ENCODE assay signal across 21 cellular contexts in genomic region chr12:120764766-120765165, GRCh38.
"Had no signal": no experiment of that assay in that cellular context is flagged by ENCODE, and none has a peak within 500 bp of the region (broad histone marks: within the 10 kb centered on the region; RNA-seq: fewer than 3 reads in every experiment).

No MANE protein-coding gene starts in this region.

- H3K27ac Mint-ChIP-seq: activated CD4-positive, alpha-beta T cell treated with anti-CD3 and anti-CD28 coated beads, Interleukin-2, amount 10 ng/mL, durations not matched to agents 7 days and 5 days; activated naive CD4-positive, alpha-beta T cell treated with anti-CD3 and anti-CD28 coated beads, Interleukin-2, amount 50 U/mL, for 24 hours; activated T-helper 1 cell treated with anti-CD3 and anti-CD28 coated beads, Interleukin-12 subunit alpha, Interleukin-12 subunit beta, Interleukin-2, Interleukin-4 antibody, amounts not matched to agents 30 ng/mL and 10 ng/mL and 1 ng/mL, durations not matched to agents 14 hours and 24 hours and 36 hours had no signal

- H3K27ac ChIP-seq: SJSA1 had no signal

- H3K9me3 Mint-ChIP-seq: activated CD4-positive, alpha-beta T cell treated with anti-CD3 and anti-CD28 coated beads, Interleukin-2, amount 10 ng/mL, durations not matched to agents 7 days and 5 days; activated CD8-positive, alpha-beta T cell treated with anti-CD3 and anti-CD28 coated beads for 36 hours; activated naive CD4-positive, alpha-beta T cell treated with anti-CD3 and anti-CD28 coated beads, Interleukin-2, amount 50 U/mL, for 24 hours; activated T-cell treated with anti-CD3 and anti-CD28 coated beads, Interleukin-2, amount 50 U/mL, for 24 hours; activated T-helper 1 cell treated with anti-CD3 and anti-CD28 coated beads, Interleukin-12 subunit alpha, Interleukin-12 subunit beta, Interleukin-2, Interleukin-4 antibody, amounts not matched to agents 30 ng/mL and 10 ng/mL and 1 ng/mL, durations not matched to agents 14 hours and 24 hours and 36 hours had no signal

- H3K4me3 Mint-ChIP-seq: activated CD4-positive, alpha-beta T cell treated with anti-CD3 and anti-CD28 coated beads, Interleukin-2, amount 10 ng/mL, durations not matched to agents 7 days and 5 days; activated CD8-positive, alpha-beta T cell treated with anti-CD3 and anti-CD28 coated beads for 36 hours; activated naive CD4-positive, alpha-beta T cell treated with anti-CD3 and anti-CD28 coated beads, Interleukin-2, amount 50 U/mL, for 24 hours; activated T-cell treated with anti-CD3 and anti-CD28 coated beads, Interleukin-2, amount 50 U/mL, for 24 hours; activated T-helper 1 cell treated with anti-CD3 and anti-CD28 coated beads, Interleukin-12 subunit alpha, Interleukin-12 subunit beta, Interleukin-2, Interleukin-4 antibody, amounts not matched to agents 30 ng/mL and 10 ng/mL and 1 ng/mL, durations not matched to agents 14 hours and 24 hours and 36 hours had no signal

- DNase-seq: activated CD4-positive, alpha-beta T cell treated with anti-CD3 and anti-CD28 coated beads, Interleukin-2, amount 10 ng/mL, durations not matched to agents 7 days and 5 days; activated CD4-positive, CD25-positive, alpha-beta regulatory T cell; activated CD8-positive, alpha-beta T cell treated with anti-CD3 and anti-CD28 coated beads for 36 hours; activated effector memory CD4-positive, alpha-beta T cell treated with Interleukin-2 at 50 U/mL for 16 hours; activated naive CD4-positive, alpha-beta T cell; activated T-cell treated with anti-CD3 and anti-CD28 coated beads, Interleukin-2, amount 50 U/mL, for 24 hours; aorta; MM.1S; NCI-H1105; NCI-H1436; NCI-H1694 treated with DMSO at 0.1 percent for 48 hours; NCI-H510A treated with DMSO at 0.1 percent for 48 hours; NCI-H69; NK-92 treated with Interleukin-12 subunit alpha and Interleukin-12 subunit beta, amount 100 ng/mL, for 24 hours; PC-3; SHP77; SW 1271 had no signal

- H3K4me3 ChIP-seq: breast epithelium, SJSA1 had no signal

- H3K27me3 Mint-ChIP-seq: activated CD4-positive, alpha-beta T cell treated with anti-CD3 and anti-CD28 coated beads, Interleukin-2, amount 10 ng/mL, durations not matched to agents 7 days and 5 days; activated CD8-positive, alpha-beta T cell treated with anti-CD3 and anti-CD28 coated beads for 36 hours; activated naive CD4-positive, alpha-beta T cell treated with anti-CD3 and anti-CD28 coated beads, Interleukin-2, amount 50 U/mL, for 24 hours; activated T-cell treated with anti-CD3 and anti-CD28 coated beads, Interleukin-2, amount 50 U/mL, for 24 hours had no signal

- H3K9me3 ChIP-seq: breast epithelium, SJSA1 had no signal

- H3K4me1 ChIP-seq: breast epithelium, SJSA1 had no signal

- H3K27me3 ChIP-seq: breast epithelium, SJSA1 had no signal

- H3K36me3 ChIP-seq: breast epithelium had no signal
